In the genomic region with DNA sequence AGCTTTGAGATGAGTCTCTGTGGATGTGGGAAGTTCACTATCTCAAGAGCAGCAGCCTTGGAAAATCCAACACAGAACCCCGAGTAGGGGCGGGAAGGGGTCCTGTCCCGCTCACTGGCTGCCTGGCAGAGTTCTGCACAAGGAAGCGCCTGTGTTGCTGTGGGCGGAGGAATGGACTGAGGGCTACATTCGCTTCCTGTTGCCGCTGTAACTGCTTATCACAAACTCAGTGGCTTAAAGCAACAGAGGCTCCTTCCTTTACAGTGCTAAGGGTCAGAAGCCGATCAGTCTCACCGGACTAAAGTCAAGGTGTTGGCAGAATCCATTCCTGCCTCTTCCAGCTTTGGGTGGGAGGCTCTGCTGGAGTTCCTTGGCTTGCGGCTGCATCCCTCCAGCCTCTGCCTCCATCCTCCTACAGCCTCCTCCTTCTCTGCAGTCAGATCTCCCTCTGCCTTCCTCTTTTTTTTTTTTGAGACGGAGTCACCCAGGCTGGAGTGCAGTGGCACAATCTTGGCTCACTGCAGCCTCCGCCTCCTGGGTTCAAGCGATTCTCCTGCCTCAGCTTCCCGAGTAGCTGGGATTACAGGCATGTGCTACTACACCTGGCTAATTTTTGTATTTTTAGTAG, we compare ENCODE assay signal across 7 cellular contexts.
DNase-seq lines count a peak whose midpoint lies in the region; ATAC-seq and TF ChIP-seq lines count a peak whose summit lies in the region.

No MANE protein-coding gene starts in this region.

- no peak overlapping the region for H3K4me3 Mint-ChIP-seq in osteocyte (ENCODE audit: unreplicated experiment)

- no peaks in the 10 kb centered on the region for H3K27me3 Mint-ChIP-seq in osteocyte (ENCODE audit: unreplicated experiment)

- no peaks in the 10 kb centered on the region for H3K9me3 Mint-ChIP-seq in osteocyte (ENCODE audit: unreplicated experiment)

- H3K4me1 Mint-ChIP-seq in osteocyte (ENCODE audit: unreplicated experiment) = peaks cover 94% of the 10 kb centered on the region

- H3K27ac Mint-ChIP-seq in osteocyte (ENCODE audit: unreplicated experiment) = peak overlapping the region; percentile 92

- no peaks in the 10 kb centered on the region for H3K36me3 Mint-ChIP-seq in osteocyte (ENCODE audit: unreplicated experiment)

- TF ChIP-seq CTCF in osteocyte (IDR thresholded peaks at IDR 0.05) = no peak

- DNase-seq in dermis blood vessel endothelial cell = peak; percentile 77
- no peak for DNase-seq in osteocyte (ENCODE audit: extremely low spot score, unreplicated experiment)
- DNase-seq in NCI-H1436 treated with DMSO at 0.1 percent for 48 hours (lab: John Stamatoyannopoulos, UW) = no peak
- DNase-seq in DMS 273 (lab: John Stamatoyannopoulos, UW; ENCODE audit: unreplicated experiment) = no peak
- DNase-seq in NCI-H1436 (lab: John Stamatoyannopoulos, UW) = no peak

- ATAC-seq in GM21717 (IDR thresholded peaks at IDR 0.05; ENCODE audit: unreplicated experiment) = peak; percentile 19

TF ChIP-seq in PFSK-1, 5 proteins besides CTCF, POLR2A, EP300 and RAD21:
- TF ChIP-seq SIN3A (IDR thresholded peaks at IDR 0.05; ENCODE audit: borderline replicate concordance, insufficient read depth, low read length) (no peak), TAF1 (IDR thresholded peaks at IDR 0.05; ENCODE audit: borderline replicate concordance, insufficient read depth, low read length) (no peak), FOXP2 (optimal IDR thresholded peaks at IDR 0.05; ENCODE audit: borderline replicate concordance, extremely low read depth, extremely low read length, insufficient read depth) (peak; percentile 68), POLR2AphosphoS5 (IDR thresholded peaks at IDR 0.05; ENCODE audit: low read depth, low read length) (no peak)
- TF ChIP-seq, protein P1, sequence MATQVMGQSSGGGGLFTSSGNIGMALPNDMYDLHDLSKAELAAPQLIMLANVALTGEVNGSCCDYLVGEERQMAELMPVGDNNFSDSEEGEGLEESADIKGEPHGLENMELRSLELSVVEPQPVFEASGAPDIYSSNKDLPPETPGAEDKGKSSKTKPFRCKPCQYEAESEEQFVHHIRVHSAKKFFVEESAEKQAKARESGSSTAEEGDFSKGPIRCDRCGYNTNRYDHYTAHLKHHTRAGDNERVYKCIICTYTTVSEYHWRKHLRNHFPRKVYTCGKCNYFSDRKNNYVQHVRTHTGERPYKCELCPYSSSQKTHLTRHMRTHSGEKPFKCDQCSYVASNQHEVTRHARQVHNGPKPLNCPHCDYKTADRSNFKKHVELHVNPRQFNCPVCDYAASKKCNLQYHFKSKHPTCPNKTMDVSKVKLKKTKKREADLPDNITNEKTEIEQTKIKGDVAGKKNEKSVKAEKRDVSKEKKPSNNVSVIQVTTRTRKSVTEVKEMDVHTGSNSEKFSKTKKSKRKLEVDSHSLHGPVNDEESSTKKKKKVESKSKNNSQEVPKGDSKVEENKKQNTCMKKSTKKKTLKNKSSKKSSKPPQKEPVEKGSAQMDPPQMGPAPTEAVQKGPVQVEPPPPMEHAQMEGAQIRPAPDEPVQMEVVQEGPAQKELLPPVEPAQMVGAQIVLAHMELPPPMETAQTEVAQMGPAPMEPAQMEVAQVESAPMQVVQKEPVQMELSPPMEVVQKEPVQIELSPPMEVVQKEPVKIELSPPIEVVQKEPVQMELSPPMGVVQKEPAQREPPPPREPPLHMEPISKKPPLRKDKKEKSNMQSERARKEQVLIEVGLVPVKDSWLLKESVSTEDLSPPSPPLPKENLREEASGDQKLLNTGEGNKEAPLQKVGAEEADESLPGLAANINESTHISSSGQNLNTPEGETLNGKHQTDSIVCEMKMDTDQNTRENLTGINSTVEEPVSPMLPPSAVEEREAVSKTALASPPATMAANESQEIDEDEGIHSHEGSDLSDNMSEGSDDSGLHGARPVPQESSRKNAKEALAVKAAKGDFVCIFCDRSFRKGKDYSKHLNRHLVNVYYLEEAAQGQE (IDR thresholded peaks at IDR 0.05; ENCODE audit: insufficient read depth in 1 of 2, low read depth in 2 of 2, low read length in 2 of 2) = no peak
